1 cellular context compared by ENCODE assay signal in the genomic region with DNA sequence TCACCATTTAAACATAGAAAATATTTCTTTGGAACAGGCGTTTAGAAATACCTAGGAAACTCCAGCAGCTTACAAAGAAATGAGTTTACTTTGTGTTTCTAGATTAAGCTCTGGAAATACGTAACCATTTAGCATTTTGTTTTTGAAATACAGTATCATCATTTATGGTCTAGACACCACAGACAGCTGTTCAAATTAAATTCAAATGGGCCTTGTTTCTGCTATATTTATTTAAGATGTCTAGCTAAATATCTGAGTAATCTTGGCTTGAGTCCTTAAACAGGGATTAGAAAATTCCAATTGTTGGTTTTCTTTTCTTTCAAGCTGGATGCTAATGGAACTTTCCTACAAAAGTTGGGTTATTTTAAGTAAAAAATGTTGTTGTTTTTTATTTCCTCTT.
TF ChIP-seq lines count a peak whose summit lies in the region.

No MANE protein-coding gene starts in this region.

TF ChIP-seq in IMR-90, 13 proteins besides CTCF, POLR2A, EP300 and RAD21 (continued from another document):
- TF ChIP-seq, protein P1, sequence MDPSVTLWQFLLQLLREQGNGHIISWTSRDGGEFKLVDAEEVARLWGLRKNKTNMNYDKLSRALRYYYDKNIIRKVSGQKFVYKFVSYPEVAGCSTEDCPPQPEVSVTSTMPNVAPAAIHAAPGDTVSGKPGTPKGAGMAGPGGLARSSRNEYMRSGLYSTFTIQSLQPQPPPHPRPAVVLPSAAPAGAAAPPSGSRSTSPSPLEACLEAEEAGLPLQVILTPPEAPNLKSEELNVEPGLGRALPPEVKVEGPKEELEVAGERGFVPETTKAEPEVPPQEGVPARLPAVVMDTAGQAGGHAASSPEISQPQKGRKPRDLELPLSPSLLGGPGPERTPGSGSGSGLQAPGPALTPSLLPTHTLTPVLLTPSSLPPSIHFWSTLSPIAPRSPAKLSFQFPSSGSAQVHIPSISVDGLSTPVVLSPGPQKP (IDR thresholded peaks at IDR 0.05; ENCODE audit: borderline replicate concordance, low read depth, low read length), result no peak
- TF ChIP-seq, protein P2, sequence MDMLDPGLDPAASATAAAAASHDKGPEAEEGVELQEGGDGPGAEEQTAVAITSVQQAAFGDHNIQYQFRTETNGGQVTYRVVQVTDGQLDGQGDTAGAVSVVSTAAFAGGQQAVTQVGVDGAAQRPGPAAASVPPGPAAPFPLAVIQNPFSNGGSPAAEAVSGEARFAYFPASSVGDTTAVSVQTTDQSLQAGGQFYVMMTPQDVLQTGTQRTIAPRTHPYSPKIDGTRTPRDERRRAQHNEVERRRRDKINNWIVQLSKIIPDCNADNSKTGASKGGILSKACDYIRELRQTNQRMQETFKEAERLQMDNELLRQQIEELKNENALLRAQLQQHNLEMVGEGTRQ (IDR thresholded peaks at IDR 0.05; ENCODE audit: low read depth, low read length), result no peak
